Comparison of ENCODE assay signal across 19 cellular contexts in the genomic region with DNA sequence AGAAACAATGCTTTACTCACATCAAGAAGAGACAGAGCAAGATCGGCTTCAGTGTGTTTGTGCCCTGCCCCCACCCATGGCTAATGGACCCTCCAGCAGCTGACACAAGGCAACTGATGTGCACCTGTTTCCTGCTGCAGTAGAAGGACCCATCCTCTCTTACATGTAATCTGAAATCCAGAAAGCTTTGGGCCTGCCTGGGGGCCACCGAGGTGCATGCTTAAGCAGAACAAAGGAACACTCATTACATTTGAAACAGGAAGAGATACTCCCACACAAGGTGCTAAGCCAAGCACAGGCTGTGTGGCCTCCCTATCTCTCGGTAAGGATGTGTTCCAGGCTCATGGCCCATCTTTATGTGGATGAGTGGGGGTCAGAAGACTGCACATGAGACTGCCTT.
DNase-seq lines count a peak whose midpoint lies in the region; ATAC-seq and TF ChIP-seq lines count a peak whose summit lies in the region.
"Had no signal": no experiment of that assay in that cellular context is flagged by ENCODE, and none has a peak within 500 bp of the region (broad histone marks: within the 10 kb centered on the region; RNA-seq: fewer than 3 reads in every experiment).

No MANE protein-coding gene starts in this region.

- H3K27ac Mint-ChIP-seq in Caco-2 (ENCODE audit: unreplicated experiment): no peak overlapping the region
- H3K27ac Mint-ChIP-seq: activated T-cell treated with anti-CD3 and anti-CD28 coated beads, Interleukin-2, amount 50 U/mL, for 24 hours; naive thymus-derived CD4-positive, alpha-beta T cell had no signal

- no peaks in the 10 kb centered on the region for H3K9me3 Mint-ChIP-seq in Caco-2 (ENCODE audit: unreplicated experiment)

- H3K9me3 ChIP-seq in A673 (ENCODE audit: low read depth, low read length, poor library complexity, severe bottlenecking): no peaks in the 10 kb centered on the region
- no peaks in the 10 kb centered on the region for H3K9me3 ChIP-seq in Caco-2
- H3K9me3 ChIP-seq: A549, tibial artery had no signal

- H3K27ac ChIP-seq in A673 (ENCODE audit: low read depth, low read length, poor library complexity, severe bottlenecking): no peak overlapping the region
- H3K27ac ChIP-seq: A549, epithelial cell of prostate, tibial artery had no signal

- no peaks in the 10 kb centered on the region for H3K36me3 ChIP-seq in A673 (ENCODE audit: insufficient read depth, low read length, poor library complexity, severe bottlenecking)
- H3K36me3 ChIP-seq in Caco-2 (ENCODE audit: control insufficient read depth, insufficient read depth, low read length): no peaks in the 10 kb centered on the region
- H3K36me3 ChIP-seq: tibial artery had no signal

- TF ChIP-seq CTCF in A673 (conservative IDR thresholded peaks at IDR 0.05; ENCODE audit: low read depth, low read length) (no peak), Caco-2 (IDR thresholded peaks at IDR 0.05; ENCODE audit: insufficient read depth in 1 of 2, low read depth in 1 of 2, low read length in 1 of 2, severe bottlenecking in 1 of 2, unreplicated experiment in 1 of 2) (no peak)

- POLR2A ChIA-PET in A673 (lab: Charles Lee; ENCODE audit: low non-redundant PET): no interaction called here
- POLR2A ChIA-PET in Caco-2 (lab: Charles Lee): no interaction called here

- H3K27me3 ChIP-seq in A673 (replicated peaks; ENCODE audit: insufficient read depth, low read depth, low read length, poor library complexity) (no peaks in the 10 kb centered on the region), Caco-2 (replicated peaks; ENCODE audit: control insufficient read depth, insufficient read depth, low read length) (no peaks in the 10 kb centered on the region)
- H3K27me3 ChIP-seq: tibial artery had no signal

- H3K27me3 Mint-ChIP-seq in Caco-2 (ENCODE audit: insufficient read depth, unreplicated experiment): no peaks in the 10 kb centered on the region
- H3K27me3 Mint-ChIP-seq: activated T-cell treated with anti-CD3 and anti-CD28 coated beads, Interleukin-2, amount 50 U/mL, for 24 hours; naive thymus-derived CD4-positive, alpha-beta T cell had no signal

- intact Hi-C loops in A673 (cut with micrococcal nuclease; ENCODE audit: unreplicated experiment): no loop called here
- intact Hi-C loops in Caco-2 (cut with micrococcal nuclease; ENCODE audit: unreplicated experiment): no loop called here

- no peak overlapping the region for H3K4me3 Mint-ChIP-seq in Caco-2 (ENCODE audit: unreplicated experiment)
- H3K4me3 Mint-ChIP-seq: activated T-cell treated with anti-CD3 and anti-CD28 coated beads, Interleukin-2, amount 50 U/mL, for 24 hours; naive thymus-derived CD4-positive, alpha-beta T cell had no signal

- H3K4me1 ChIP-seq in A673 (ENCODE audit: insufficient read depth, low read length, poor library complexity, severe bottlenecking): no peaks in the 10 kb centered on the region
- H3K4me1 ChIP-seq in Caco-2: no peaks in the 10 kb centered on the region
- H3K4me1 ChIP-seq: A549, tibial artery had no signal

- H3K4me3 ChIP-seq in A673 (ENCODE audit: low read depth, low read length, poor library complexity, severe bottlenecking) (no peak overlapping the region), Caco-2 (ENCODE audit: low read depth, low read length) (no peak overlapping the region)
- H3K4me3 ChIP-seq: A549, tibial artery had no signal

- H3K4me1 Mint-ChIP-seq in Caco-2 (ENCODE audit: low read depth, unreplicated experiment): no peaks in the 10 kb centered on the region
- H3K4me1 Mint-ChIP-seq: naive thymus-derived CD4-positive, alpha-beta T cell had no signal

- CTCF ChIA-PET in A673 (lab: Charles Lee): no interaction called here
- CTCF ChIA-PET in Caco-2 (lab: Charles Lee): no interaction called here

- H3K36me3 Mint-ChIP-seq in Caco-2 (ENCODE audit: insufficient read depth, unreplicated experiment): no peaks in the 10 kb centered on the region
- H3K36me3 Mint-ChIP-seq: naive thymus-derived CD4-positive, alpha-beta T cell had no signal

- BruUV-seq in A673 (replicated peaks; lab: Mats Ljungman, UMichigan) (no TSS peak), Caco-2 (replicated peaks; lab: Mats Ljungman, UMichigan) (no TSS peak)

- DNase-seq in A673 (ENCODE audit: low spot score) (peak; percentile 1), NCI-H1436 (lab: John Stamatoyannopoulos, UW) (peak; percentile 53), D341Med (ENCODE audit: low spot score) (no peak), hippocampal formation (lab: John Stamatoyannopoulos, UW) (no peak), NCI-H2107 (lab: John Stamatoyannopoulos, UW) (no peak), Caco-2 (no peak)
- DNase-seq: activated CD4-positive, alpha-beta T cell treated with anti-CD3 and anti-CD28 coated beads for 1 hour; activated T-cell treated with anti-CD3 and anti-CD28 coated beads, Interleukin-2, amount 50 U/mL, for 24 hours; H7; naive thymus-derived CD4-positive, alpha-beta T cell; NCI-H2081; OCI-M1; T-helper 1 cell; tibial artery had no signal

- ATAC-seq in GM19328 (IDR thresholded peaks at IDR 0.05; ENCODE audit: unreplicated experiment): peak; percentile 63
- peak; percentile 76 for ATAC-seq in HG02885 (IDR thresholded peaks at IDR 0.05; ENCODE audit: poor library complexity, unreplicated experiment)
- ATAC-seq: A549; left lobe of liver; naive thymus-derived CD4-positive, alpha-beta T cell had no signal

Comparison
In these comparisons a context has a peak if more than half of its experiments do, and no peak if none do; other contexts are left out.
1. DNase-seq: peak in A673 (single experiment) and NCI-H1436 (single experiment); none in D341Med (single experiment), hippocampal formation (0 of 2), NCI-H2107 (single experiment) and Caco-2 (0 of 2).